ENCODE assay signal across 25 cellular contexts in genomic region chr6:168284187-168284586, GRCh38. TPM values are rescaled to one million over a fixed set of nuclear protein-coding genes. Genes with fewer than 3 reads are reported as not detected.
A peak's percentile ranks its signal among the peaks of the same experiment; 100 is the strongest.
DNase-seq lines count a peak whose midpoint lies in the region; ATAC-seq and TF ChIP-seq lines count a peak whose summit lies in the region.
"Had no signal": no experiment of that assay in that cellular context is flagged by ENCODE, and none has a peak within 500 bp of the region (broad histone marks: within the 10 kb centered on the region; RNA-seq: fewer than 3 reads in every experiment).

No MANE protein-coding gene starts in this region.

- peaks cover 1% of the 10 kb centered on the region for H3K4me1 Mint-ChIP-seq in Caco-2 (ENCODE audit: low read depth, unreplicated experiment)
- H3K4me1 Mint-ChIP-seq: CD8-positive, alpha-beta memory T cell had no signal

- H3K9me3 ChIP-seq in Caco-2, result no peaks in the 10 kb centered on the region
- H3K9me3 ChIP-seq in right cardiac atrium (ENCODE audit: control insufficient read depth, low read length), result no peaks in the 10 kb centered on the region
- H3K9me3 ChIP-seq: MG63, SK-N-SH had no signal

- TF ChIP-seq CTCF in Caco-2 (IDR thresholded peaks at IDR 0.05; ENCODE audit: insufficient read depth in 1 of 2, low read depth in 1 of 2, low read length in 1 of 2, severe bottlenecking in 1 of 2, unreplicated experiment in 1 of 2), result no peak

- no TSS peak for BruUV-seq in Caco-2 (replicated peaks; lab: Mats Ljungman, UMichigan)

- 85% methylated on average over 6 of the region's 6 CpGs for WGBS in right cardiac atrium

- ATAC-seq in right cardiac atrium, result no peak
- ATAC-seq: HCT116, PC-3 had no signal

- DNase-seq in Caco-2, result no peak
- peak; percentile 4 for DNase-seq in RPMI7951 (ENCODE audit: low read depth)
- peak; percentile 70 for DNase-seq in islet precursor cell
- DNase-seq in renal cortical epithelial cell (ENCODE audit: low read depth), result peak; percentile 47
- no peak for DNase-seq in OCI-M2 (lab: John Stamatoyannopoulos, UW; ENCODE audit: unreplicated experiment)
- DNase-seq in NCI-H2029 treated with DMSO at 0.1 percent for 48 hours (lab: John Stamatoyannopoulos, UW), result no peak
- DNase-seq in right cardiac atrium, result no peak
- DNase-seq: CD8-positive, alpha-beta memory T cell; DMS53; GDM1; GOT3; Karpas-422; MG63; NCI-H1417; NCI-H187; NCI-H2107; NCI-H446 treated with DMSO at 0.1 percent for 48 hours; NCI-H526 treated with DMSO at 0.1 percent for 48 hours; PC-3; SIG-M5; SK-N-SH had no signal

- H3K27me3 ChIP-seq in Caco-2 (replicated peaks; ENCODE audit: control insufficient read depth, insufficient read depth, low read length) (no peaks in the 10 kb centered on the region), right cardiac atrium (ENCODE audit: control insufficient read depth, insufficient read depth) (no peaks in the 10 kb centered on the region)
- H3K27me3 ChIP-seq: MG63 had no signal

- no peaks in the 10 kb centered on the region for H3K36me3 ChIP-seq in Caco-2 (ENCODE audit: control insufficient read depth, insufficient read depth, low read length)
- H3K36me3 ChIP-seq: MG63 had no signal

- H3K4me1 ChIP-seq in Caco-2 (peaks cover 5% of the 10 kb centered on the region; the same call in 1 of the 2 replicates), right cardiac atrium (ENCODE audit: control insufficient read depth, insufficient read depth, low read length) (no peaks in the 10 kb centered on the region)

- CTCF ChIA-PET in Caco-2 (lab: Charles Lee), result no interaction called here

- no peaks in the 10 kb centered on the region for H3K27me3 Mint-ChIP-seq in Caco-2 (ENCODE audit: insufficient read depth, unreplicated experiment)

- no peak overlapping the region for H3K27ac ChIP-seq in right cardiac atrium (ENCODE audit: low read length)
- H3K27ac ChIP-seq: C4-2B had no signal

- POLR2A ChIA-PET in Caco-2 (lab: Charles Lee), result no interaction called here

- no peaks in the 10 kb centered on the region for H3K36me3 Mint-ChIP-seq in Caco-2 (ENCODE audit: insufficient read depth, unreplicated experiment)
- H3K36me3 Mint-ChIP-seq: CD8-positive, alpha-beta memory T cell; IgD-negative memory B cell had no signal

- H3K4me3 ChIP-seq in Caco-2 (ENCODE audit: low read depth, low read length) (no peak overlapping the region), right cardiac atrium (ENCODE audit: low read length) (no peak overlapping the region)
- H3K4me3 ChIP-seq: MG63 had no signal

- no peak overlapping the region for H3K4me3 Mint-ChIP-seq in Caco-2 (ENCODE audit: unreplicated experiment)
- H3K4me3 Mint-ChIP-seq: CD8-positive, alpha-beta memory T cell; IgD-negative memory B cell had no signal

- intact Hi-C loops in Caco-2 (cut with micrococcal nuclease; ENCODE audit: unreplicated experiment), result no loop called here
- intact Hi-C loops in right cardiac atrium (cut with DNase I), result no loop called here

- H3K27ac Mint-ChIP-seq in Caco-2 (ENCODE audit: unreplicated experiment), result peak overlapping the region; percentile 29
- H3K27ac Mint-ChIP-seq: CD8-positive, alpha-beta memory T cell; IgD-negative memory B cell had no signal

- H3K9me3 Mint-ChIP-seq in Caco-2 (ENCODE audit: unreplicated experiment), result no peaks in the 10 kb centered on the region

RNA-seq across cellular contexts. Expression of gene DACT2, which starts 35.4 kb away (rescaled TPM):
- 18.6 and 21.1 TPM in 2 replicates for total RNA-seq in Caco-2 (2022)
- total RNA-seq in RPMI7951 (2014; rRNA removed; shearing (Covaris generic)), result not detected in 2 replicates
- total RNA-seq in renal cortical epithelial cell, result 0.17 and 0.89 TPM in 2 replicates
- total RNA-seq in right cardiac atrium, result 1 to 10 TPM; 1.6 to 2.4 (median 2.1) TPM
- polyA plus RNA-seq in right cardiac atrium, result 1.4 TPM
- total RNA-seq: A172; CD8-positive, alpha-beta memory T cell; PC-3 had no signal
- polyA plus RNA-seq: CD8-positive, alpha-beta memory T cell; IgD-negative memory B cell; SK-N-SH had no signal

Comparison
In these comparisons a context has a peak if more than half of its experiments do, and no peak if none do; other contexts are left out.
1. DNase-seq: peak in RPMI7951 (single experiment), islet precursor cell (single experiment) and renal cortical epithelial cell (single experiment); none in Caco-2 (0 of 2), OCI-M2 (single experiment), NCI-H2029 treated with DMSO at 0.1 percent for 48 hours (single experiment) and right cardiac atrium (0 of 3).